Comparison of ENCODE assay signal across 1 cellular context in the genomic region with DNA sequence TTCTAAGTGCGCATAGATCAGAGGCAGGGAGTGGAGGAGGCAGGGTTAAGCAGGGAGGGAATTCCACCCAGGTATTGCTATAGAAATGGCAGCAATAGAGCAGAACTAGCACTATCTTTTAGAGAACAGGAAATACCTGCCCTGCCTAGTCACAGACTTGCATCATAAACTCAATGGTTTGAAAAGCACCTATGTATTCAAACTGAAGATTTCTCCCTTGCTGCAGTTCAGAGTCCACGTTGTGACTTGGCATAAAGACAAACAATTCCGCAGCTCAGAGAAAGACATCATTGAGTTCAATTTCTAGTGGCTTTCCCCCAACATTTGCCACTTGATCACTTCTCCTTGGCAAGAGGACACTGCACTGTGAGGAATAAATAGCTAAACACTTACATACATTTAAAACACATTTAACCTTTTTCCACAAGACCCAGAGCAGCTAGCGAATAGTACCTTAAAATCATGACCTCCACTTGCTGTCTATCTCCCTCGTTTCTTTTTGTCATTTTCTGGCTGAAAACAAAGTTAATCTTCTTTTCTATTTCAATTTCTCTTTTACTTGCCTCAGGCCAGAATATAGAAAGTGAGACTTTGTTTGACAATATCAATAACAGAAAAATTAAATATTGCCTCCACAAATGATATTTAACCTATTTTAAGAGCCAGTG.
TF ChIP-seq lines count a peak whose summit lies in the region.

No MANE protein-coding gene starts in this region.

TF ChIP-seq in HepG2, 621 proteins besides CTCF, POLR2A, EP300 and RAD21 (continued from another document and continues in another):
- TF ChIP-seq, protein P1, sequence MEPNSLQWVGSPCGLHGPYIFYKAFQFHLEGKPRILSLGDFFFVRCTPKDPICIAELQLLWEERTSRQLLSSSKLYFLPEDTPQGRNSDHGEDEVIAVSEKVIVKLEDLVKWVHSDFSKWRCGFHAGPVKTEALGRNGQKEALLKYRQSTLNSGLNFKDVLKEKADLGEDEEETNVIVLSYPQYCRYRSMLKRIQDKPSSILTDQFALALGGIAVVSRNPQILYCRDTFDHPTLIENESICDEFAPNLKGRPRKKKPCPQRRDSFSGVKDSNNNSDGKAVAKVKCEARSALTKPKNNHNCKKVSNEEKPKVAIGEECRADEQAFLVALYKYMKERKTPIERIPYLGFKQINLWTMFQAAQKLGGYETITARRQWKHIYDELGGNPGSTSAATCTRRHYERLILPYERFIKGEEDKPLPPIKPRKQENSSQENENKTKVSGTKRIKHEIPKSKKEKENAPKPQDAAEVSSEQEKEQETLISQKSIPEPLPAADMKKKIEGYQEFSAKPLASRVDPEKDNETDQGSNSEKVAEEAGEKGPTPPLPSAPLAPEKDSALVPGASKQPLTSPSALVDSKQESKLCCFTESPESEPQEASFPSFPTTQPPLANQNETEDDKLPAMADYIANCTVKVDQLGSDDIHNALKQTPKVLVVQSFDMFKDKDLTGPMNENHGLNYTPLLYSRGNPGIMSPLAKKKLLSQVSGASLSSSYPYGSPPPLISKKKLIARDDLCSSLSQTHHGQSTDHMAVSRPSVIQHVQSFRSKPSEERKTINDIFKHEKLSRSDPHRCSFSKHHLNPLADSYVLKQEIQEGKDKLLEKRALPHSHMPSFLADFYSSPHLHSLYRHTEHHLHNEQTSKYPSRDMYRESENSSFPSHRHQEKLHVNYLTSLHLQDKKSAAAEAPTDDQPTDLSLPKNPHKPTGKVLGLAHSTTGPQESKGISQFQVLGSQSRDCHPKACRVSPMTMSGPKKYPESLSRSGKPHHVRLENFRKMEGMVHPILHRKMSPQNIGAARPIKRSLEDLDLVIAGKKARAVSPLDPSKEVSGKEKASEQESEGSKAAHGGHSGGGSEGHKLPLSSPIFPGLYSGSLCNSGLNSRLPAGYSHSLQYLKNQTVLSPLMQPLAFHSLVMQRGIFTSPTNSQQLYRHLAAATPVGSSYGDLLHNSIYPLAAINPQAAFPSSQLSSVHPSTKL (CRISPR knock-in tag; IDR thresholded peaks at IDR 0.05) = peak; percentile 99
- TF ChIP-seq ISL2 (CRISPR knock-in tag; IDR thresholded peaks at IDR 0.05) (peak; percentile 84), ZNF670 (CRISPR knock-in tag; IDR thresholded peaks at IDR 0.05; ENCODE audit: borderline replicate concordance) (0 out of 2 replicates have a peak, but pooled peaks have one; percentile 26), STAG1 (CRISPR knock-in tag; IDR thresholded peaks at IDR 0.05) (no peak), NRL (CRISPR knock-in tag; IDR thresholded peaks at IDR 0.05; ENCODE audit: borderline replicate concordance) (no peak), CENPT (CRISPR knock-in tag; IDR thresholded peaks at IDR 0.05; ENCODE audit: low read depth) (no peak), BRD4 (CRISPR knock-in tag; IDR thresholded peaks at IDR 0.05) (no peak), NAIF1 (CRISPR knock-in tag; IDR thresholded peaks at IDR 0.05; ENCODE audit: borderline replicate concordance) (no peak), ARNT2 (CRISPR knock-in tag; IDR thresholded peaks at IDR 0.05; ENCODE audit: low read depth) (peak; percentile 40; the same call in 1 of the 2 replicates), AGO2 (optimal IDR thresholded peaks at IDR 0.05; ENCODE audit: low read depth, low read length) (no peak), ZNF619 (CRISPR knock-in tag; IDR thresholded peaks at IDR 0.05) (no peak), DMAP1 (CRISPR knock-in tag; IDR thresholded peaks at IDR 0.05) (peak; percentile 76), EED (CRISPR knock-in tag; IDR thresholded peaks at IDR 0.05) (no peak), HOXA9 (CRISPR knock-in tag; IDR thresholded peaks at IDR 0.05; ENCODE audit: borderline replicate concordance) (no peak), ZNF614 (CRISPR knock-in tag; IDR thresholded peaks at IDR 0.05; ENCODE audit: borderline replicate concordance) (peak; percentile 96), PAF1 (CRISPR knock-in tag; IDR thresholded peaks at IDR 0.05) (no peak), THYN1 (CRISPR knock-in tag; IDR thresholded peaks at IDR 0.05; ENCODE audit: borderline replicate concordance, low read depth) (0 out of 2 replicates have a peak, but pooled peaks have one; percentile 21), ZNF431 (CRISPR knock-in tag; IDR thresholded peaks at IDR 0.05; ENCODE audit: borderline replicate concordance, low read depth) (no peak), KAT8 (CRISPR knock-in tag; IDR thresholded peaks at IDR 0.05) (peak; percentile 80), ZSCAN9 (CRISPR knock-in tag; IDR thresholded peaks at IDR 0.05; ENCODE audit: borderline replicate concordance) (peak; percentile 71)
- TF ChIP-seq, protein P2, sequence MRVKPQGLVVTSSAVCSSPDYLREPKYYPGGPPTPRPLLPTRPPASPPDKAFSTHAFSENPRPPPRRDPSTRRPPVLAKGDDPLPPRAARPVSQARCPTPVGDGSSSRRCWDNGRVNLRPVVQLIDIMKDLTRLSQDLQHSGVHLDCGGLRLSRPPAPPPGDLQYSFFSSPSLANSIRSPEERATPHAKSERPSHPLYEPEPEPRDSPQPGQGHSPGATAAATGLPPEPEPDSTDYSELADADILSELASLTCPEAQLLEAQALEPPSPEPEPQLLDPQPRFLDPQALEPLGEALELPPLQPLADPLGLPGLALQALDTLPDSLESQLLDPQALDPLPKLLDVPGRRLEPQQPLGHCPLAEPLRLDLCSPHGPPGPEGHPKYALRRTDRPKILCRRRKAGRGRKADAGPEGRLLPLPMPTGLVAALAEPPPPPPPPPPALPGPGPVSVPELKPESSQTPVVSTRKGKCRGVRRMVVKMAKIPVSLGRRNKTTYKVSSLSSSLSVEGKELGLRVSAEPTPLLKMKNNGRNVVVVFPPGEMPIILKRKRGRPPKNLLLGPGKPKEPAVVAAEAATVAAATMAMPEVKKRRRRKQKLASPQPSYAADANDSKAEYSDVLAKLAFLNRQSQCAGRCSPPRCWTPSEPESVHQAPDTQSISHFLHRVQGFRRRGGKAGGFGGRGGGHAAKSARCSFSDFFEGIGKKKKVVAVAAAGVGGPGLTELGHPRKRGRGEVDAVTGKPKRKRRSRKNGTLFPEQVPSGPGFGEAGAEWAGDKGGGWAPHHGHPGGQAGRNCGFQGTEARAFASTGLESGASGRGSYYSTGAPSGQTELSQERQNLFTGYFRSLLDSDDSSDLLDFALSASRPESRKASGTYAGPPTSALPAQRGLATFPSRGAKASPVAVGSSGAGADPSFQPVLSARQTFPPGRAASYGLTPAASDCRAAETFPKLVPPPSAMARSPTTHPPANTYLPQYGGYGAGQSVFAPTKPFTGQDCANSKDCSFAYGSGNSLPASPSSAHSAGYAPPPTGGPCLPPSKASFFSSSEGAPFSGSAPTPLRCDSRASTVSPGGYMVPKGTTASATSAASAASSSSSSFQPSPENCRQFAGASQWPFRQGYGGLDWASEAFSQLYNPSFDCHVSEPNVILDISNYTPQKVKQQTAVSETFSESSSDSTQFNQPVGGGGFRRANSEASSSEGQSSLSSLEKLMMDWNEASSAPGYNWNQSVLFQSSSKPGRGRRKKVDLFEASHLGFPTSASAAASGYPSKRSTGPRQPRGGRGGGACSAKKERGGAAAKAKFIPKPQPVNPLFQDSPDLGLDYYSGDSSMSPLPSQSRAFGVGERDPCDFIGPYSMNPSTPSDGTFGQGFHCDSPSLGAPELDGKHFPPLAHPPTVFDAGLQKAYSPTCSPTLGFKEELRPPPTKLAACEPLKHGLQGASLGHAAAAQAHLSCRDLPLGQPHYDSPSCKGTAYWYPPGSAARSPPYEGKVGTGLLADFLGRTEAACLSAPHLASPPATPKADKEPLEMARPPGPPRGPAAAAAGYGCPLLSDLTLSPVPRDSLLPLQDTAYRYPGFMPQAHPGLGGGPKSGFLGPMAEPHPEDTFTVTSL (CRISPR knock-in tag; IDR thresholded peaks at IDR 0.05; ENCODE audit: borderline replicate concordance) = peak; percentile 97
- TF ChIP-seq, protein P3, sequence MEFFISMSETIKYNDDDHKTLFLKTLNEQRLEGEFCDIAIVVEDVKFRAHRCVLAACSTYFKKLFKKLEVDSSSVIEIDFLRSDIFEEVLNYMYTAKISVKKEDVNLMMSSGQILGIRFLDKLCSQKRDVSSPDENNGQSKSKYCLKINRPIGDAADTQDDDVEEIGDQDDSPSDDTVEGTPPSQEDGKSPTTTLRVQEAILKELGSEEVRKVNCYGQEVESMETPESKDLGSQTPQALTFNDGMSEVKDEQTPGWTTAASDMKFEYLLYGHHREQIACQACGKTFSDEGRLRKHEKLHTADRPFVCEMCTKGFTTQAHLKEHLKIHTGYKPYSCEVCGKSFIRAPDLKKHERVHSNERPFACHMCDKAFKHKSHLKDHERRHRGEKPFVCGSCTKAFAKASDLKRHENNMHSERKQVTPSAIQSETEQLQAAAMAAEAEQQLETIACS (CRISPR knock-in tag; IDR thresholded peaks at IDR 0.05) = no peak
- TF ChIP-seq, protein P4, sequence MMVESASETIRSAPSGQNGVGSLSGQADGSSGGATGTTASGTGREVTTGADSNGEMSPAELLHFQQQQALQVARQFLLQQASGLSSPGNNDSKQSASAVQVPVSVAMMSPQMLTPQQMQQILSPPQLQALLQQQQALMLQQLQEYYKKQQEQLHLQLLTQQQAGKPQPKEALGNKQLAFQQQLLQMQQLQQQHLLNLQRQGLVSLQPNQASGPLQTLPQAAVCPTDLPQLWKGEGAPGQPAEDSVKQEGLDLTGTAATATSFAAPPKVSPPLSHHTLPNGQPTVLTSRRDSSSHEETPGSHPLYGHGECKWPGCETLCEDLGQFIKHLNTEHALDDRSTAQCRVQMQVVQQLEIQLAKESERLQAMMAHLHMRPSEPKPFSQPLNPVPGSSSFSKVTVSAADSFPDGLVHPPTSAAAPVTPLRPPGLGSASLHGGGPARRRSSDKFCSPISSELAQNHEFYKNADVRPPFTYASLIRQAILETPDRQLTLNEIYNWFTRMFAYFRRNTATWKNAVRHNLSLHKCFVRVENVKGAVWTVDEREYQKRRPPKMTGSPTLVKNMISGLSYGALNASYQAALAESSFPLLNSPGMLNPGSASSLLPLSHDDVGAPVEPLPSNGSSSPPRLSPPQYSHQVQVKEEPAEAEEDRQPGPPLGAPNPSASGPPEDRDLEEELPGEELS (CRISPR knock-in tag; IDR thresholded peaks at IDR 0.05) = peak; percentile 88
- TF ChIP-seq, protein P5, sequence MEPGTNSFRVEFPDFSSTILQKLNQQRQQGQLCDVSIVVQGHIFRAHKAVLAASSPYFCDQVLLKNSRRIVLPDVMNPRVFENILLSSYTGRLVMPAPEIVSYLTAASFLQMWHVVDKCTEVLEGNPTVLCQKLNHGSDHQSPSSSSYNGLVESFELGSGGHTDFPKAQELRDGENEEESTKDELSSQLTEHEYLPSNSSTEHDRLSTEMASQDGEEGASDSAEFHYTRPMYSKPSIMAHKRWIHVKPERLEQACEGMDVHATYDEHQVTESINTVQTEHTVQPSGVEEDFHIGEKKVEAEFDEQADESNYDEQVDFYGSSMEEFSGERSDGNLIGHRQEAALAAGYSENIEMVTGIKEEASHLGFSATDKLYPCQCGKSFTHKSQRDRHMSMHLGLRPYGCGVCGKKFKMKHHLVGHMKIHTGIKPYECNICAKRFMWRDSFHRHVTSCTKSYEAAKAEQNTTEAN (CRISPR knock-in tag; conservative IDR thresholded peaks at IDR 0.05) = no peak
- TF ChIP-seq, protein P6, sequence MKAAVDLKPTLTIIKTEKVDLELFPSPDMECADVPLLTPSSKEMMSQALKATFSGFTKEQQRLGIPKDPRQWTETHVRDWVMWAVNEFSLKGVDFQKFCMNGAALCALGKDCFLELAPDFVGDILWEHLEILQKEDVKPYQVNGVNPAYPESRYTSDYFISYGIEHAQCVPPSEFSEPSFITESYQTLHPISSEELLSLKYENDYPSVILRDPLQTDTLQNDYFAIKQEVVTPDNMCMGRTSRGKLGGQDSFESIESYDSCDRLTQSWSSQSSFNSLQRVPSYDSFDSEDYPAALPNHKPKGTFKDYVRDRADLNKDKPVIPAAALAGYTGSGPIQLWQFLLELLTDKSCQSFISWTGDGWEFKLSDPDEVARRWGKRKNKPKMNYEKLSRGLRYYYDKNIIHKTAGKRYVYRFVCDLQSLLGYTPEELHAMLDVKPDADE (CRISPR knock-in tag; IDR thresholded peaks at IDR 0.05) = no peak
- TF ChIP-seq, protein P7, sequence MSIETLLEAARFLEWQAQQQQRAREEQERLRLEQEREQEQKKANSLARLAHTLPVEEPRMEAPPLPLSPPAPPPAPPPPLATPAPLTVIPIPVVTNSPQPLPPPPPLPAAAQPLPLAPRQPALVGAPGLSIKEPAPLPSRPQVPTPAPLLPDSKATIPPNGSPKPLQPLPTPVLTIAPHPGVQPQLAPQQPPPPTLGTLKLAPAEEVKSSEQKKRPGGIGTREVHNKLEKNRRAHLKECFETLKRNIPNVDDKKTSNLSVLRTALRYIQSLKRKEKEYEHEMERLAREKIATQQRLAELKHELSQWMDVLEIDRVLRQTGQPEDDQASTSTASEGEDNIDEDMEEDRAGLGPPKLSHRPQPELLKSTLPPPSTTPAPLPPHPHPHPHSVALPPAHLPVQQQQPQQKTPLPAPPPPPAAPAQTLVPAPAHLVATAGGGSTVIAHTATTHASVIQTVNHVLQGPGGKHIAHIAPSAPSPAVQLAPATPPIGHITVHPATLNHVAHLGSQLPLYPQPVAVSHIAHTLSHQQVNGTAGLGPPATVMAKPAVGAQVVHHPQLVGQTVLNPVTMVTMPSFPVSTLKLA (IDR thresholded peaks at IDR 0.05) = 0 out of 2 replicates have a peak, but pooled peaks have one; percentile 24
- TF ChIP-seq, protein P8, sequence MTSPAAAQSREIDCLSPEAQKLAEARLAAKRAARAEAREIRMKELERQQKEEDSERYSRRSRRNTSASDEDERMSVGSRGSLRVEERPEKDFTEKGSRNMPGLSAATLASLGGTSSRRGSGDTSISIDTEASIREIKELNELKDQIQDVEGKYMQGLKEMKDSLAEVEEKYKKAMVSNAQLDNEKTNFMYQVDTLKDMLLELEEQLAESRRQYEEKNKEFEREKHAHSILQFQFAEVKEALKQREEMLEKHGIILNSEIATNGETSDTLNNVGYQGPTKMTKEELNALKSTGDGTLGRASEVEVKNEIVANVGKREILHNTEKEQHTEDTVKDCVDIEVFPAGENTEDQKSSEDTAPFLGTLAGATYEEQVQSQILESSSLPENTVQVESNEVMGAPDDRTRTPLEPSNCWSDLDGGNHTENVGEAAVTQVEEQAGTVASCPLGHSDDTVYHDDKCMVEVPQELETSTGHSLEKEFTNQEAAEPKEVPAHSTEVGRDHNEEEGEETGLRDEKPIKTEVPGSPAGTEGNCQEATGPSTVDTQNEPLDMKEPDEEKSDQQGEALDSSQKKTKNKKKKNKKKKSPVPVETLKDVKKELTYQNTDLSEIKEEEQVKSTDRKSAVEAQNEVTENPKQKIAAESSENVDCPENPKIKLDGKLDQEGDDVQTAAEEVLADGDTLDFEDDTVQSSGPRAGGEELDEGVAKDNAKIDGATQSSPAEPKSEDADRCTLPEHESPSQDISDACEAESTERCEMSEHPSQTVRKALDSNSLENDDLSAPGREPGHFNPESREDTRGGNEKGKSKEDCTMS (CRISPR knock-in tag; conservative IDR thresholded peaks at IDR 0.05) = no peak
- TF ChIP-seq, protein P9, sequence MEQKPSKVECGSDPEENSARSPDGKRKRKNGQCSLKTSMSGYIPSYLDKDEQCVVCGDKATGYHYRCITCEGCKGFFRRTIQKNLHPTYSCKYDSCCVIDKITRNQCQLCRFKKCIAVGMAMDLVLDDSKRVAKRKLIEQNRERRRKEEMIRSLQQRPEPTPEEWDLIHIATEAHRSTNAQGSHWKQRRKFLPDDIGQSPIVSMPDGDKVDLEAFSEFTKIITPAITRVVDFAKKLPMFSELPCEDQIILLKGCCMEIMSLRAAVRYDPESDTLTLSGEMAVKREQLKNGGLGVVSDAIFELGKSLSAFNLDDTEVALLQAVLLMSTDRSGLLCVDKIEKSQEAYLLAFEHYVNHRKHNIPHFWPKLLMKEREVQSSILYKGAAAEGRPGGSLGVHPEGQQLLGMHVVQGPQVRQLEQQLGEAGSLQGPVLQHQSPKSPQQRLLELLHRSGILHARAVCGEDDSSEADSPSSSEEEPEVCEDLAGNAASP (CRISPR knock-in tag; IDR thresholded peaks at IDR 0.05; ENCODE audit: borderline replicate concordance) = no peak
